ENCODE assay signal across 3 cellular contexts in genomic region chr17:78945455-78945854, GRCh38. TPM values are rescaled to one million over a fixed set of nuclear protein-coding genes. Genes with fewer than 3 reads are reported as not detected.
"Had no signal": no experiment of that assay in that cellular context is flagged by ENCODE, and none has a peak within 500 bp of the region (broad histone marks: within the 10 kb centered on the region; RNA-seq: fewer than 3 reads in every experiment).

No MANE protein-coding gene starts in this region.

RNA-seq across cellular contexts. Expression of gene CEP295NL, which starts 42.5 kb away (rescaled TPM):
- total RNA-seq: activated CD4-positive, alpha-beta memory T cell treated with anti-CD3 and anti-CD28 coated beads, Interleukin-2, amount 10 ng/mL, durations not matched to agents 7 days and 5 days; activated CD4-positive, alpha-beta T cell treated with anti-CD3 and anti-CD28 coated beads for 36 hours; activated T-helper 2 cell treated with anti-CD3 and anti-CD28 coated beads, Interferon-gamma antibody, Interleukin-2, Interleukin-4, amounts not matched to agents 10 μg/mL and 5 μg/mL and 100 μg/mL, durations not matched to agents 14 hours and 24 hours and 36 hours had no signal
